Comparison of ENCODE assay signal across 1 cellular context in the genomic region with DNA sequence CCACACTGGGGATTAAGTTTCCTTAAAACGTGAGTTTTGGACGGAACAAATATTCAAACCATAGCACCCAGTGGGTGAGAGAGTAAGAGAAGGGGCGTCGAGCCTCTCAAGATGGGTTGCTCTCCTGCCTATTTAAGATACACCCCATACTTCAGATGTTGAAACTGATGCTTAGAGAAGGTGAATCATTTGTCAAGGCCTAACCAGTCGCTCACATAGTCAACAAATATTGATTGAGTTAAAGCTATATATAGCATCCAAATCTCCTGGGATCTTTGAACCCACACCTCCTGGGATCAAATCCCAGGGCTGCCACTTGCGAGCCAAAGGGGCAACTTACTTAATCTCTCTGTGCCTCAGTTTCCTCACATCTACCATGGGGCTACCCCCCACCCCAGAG.
TF ChIP-seq lines count a peak whose summit lies in the region.

No MANE protein-coding gene starts in this region.

TF ChIP-seq in HepG2, 621 proteins besides CTCF, POLR2A, EP300 and RAD21:
- TF ChIP-seq NRL (CRISPR knock-in tag; IDR thresholded peaks at IDR 0.05; ENCODE audit: borderline replicate concordance) (no peak), TSC22D2 (CRISPR knock-in tag; IDR thresholded peaks at IDR 0.05; ENCODE audit: borderline replicate concordance) (no peak), PRPF4 (IDR thresholded peaks at IDR 0.05; ENCODE audit: low read depth, low read length, poor library complexity, severe bottlenecking) (no peak), MEF2D (CRISPR knock-in tag; IDR thresholded peaks at IDR 0.05) (peak; percentile 86; the same call in 1 of the 2 replicates), TCF7L2 (IDR thresholded peaks at IDR 0.05; ENCODE audit: low read depth, low read length) (no peak), ZNF3 (CRISPR knock-in tag; IDR thresholded peaks at IDR 0.05) (peak; percentile 63; the same call in 1 of the 2 replicates)
- TF ChIP-seq, protein P1, sequence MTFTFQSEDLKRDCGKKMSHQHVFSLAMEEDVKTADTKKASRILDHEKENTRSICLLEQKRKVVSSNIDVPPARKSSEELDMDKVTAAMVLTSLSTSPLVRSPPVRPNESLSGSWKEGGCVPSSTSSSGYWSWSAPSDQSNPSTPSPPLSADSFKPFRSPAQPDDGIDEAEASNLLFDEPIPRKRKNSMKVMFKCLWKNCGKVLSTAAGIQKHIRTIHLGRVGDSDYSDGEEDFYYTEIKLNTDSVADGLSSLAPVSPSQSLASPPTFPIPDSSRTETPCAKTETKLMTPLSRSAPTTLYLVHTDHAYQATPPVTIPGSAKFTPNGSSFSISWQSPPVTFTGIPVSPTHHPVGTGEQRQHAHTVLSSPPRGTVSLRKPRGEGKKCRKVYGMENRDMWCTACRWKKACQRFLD (CRISPR knock-in tag; IDR thresholded peaks at IDR 0.05; ENCODE audit: borderline replicate concordance) = no peak
- TF ChIP-seq, protein P2, sequence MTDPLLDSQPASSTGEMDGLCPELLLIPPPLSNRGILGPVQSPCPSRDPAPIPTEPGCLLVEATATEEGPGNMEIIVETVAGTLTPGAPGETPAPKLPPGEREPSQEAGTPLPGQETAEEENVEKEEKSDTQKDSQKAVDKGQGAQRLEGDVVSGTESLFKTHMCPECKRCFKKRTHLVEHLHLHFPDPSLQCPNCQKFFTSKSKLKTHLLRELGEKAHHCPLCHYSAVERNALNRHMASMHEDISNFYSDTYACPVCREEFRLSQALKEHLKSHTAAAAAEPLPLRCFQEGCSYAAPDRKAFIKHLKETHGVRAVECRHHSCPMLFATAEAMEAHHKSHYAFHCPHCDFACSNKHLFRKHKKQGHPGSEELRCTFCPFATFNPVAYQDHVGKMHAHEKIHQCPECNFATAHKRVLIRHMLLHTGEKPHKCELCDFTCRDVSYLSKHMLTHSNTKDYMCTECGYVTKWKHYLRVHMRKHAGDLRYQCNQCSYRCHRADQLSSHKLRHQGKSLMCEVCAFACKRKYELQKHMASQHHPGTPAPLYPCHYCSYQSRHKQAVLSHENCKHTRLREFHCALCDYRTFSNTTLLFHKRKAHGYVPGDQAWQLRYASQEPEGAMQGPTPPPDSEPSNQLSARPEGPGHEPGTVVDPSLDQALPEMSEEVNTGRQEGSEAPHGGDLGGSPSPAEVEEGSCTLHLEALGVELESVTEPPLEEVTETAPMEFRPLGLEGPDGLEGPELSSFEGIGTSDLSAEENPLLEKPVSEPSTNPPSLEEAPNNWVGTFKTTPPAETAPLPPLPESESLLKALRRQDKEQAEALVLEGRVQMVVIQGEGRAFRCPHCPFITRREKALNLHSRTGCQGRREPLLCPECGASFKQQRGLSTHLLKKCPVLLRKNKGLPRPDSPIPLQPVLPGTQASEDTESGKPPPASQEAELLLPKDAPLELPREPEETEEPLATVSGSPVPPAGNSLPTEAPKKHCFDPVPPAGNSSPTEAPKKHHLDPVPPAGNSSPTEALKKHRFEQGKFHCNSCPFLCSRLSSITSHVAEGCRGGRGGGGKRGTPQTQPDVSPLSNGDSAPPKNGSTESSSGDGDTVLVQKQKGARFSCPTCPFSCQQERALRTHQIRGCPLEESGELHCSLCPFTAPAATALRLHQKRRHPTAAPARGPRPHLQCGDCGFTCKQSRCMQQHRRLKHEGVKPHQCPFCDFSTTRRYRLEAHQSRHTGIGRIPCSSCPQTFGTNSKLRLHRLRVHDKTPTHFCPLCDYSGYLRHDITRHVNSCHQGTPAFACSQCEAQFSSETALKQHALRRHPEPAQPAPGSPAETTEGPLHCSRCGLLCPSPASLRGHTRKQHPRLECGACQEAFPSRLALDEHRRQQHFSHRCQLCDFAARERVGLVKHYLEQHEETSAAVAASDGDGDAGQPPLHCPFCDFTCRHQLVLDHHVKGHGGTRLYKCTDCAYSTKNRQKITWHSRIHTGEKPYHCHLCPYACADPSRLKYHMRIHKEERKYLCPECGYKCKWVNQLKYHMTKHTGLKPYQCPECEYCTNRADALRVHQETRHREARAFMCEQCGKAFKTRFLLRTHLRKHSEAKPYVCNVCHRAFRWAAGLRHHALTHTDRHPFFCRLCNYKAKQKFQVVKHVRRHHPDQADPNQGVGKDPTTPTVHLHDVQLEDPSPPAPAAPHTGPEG (CRISPR knock-in tag; IDR thresholded peaks at IDR 0.05) = no peak
